ENCODE assay signal across 1 cellular context in genomic region chr14:24339284-24340151, GRCh38.
TF ChIP-seq lines count a peak whose summit lies in the region.

Gene RIPK3, minus strand, starts transcription at chr14:24339991. Its CDS starts 165 bp downstream, at chr14:24339826.

TF ChIP-seq in GM12878, 131 proteins besides CTCF, POLR2A, EP300 and RAD21 (continued from another document):
- TF ChIP-seq ZNF592 (IDR thresholded peaks at IDR 0.05): no peak
- TF ChIP-seq, protein P1, sequence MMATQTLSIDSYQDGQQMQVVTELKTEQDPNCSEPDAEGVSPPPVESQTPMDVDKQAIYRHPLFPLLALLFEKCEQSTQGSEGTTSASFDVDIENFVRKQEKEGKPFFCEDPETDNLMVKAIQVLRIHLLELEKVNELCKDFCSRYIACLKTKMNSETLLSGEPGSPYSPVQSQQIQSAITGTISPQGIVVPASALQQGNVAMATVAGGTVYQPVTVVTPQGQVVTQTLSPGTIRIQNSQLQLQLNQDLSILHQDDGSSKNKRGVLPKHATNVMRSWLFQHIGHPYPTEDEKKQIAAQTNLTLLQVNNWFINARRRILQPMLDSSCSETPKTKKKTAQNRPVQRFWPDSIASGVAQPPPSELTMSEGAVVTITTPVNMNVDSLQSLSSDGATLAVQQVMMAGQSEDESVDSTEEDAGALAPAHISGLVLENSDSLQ (IDR thresholded peaks at IDR 0.05): no peak
- TF ChIP-seq PML (IDR thresholded peaks at IDR 0.05; ENCODE audit: low read length): no peak
